ENCODE assay signal across 9 cellular contexts in genomic region chr1:61080408-61081134, GRCh38. TPM values are rescaled to one million over a fixed set of nuclear protein-coding genes. Genes with fewer than 3 reads are reported as not detected.
A peak's percentile ranks its signal among the peaks of the same experiment; 100 is the strongest.
DNase-seq lines count a peak whose midpoint lies in the region; FAIRE-seq and TF ChIP-seq lines count a peak whose summit lies in the region.
"Had no signal": no experiment of that assay in that cellular context is flagged by ENCODE, and none has a peak within 500 bp of the region (broad histone marks: within the 10 kb centered on the region; RNA-seq: fewer than 3 reads in every experiment).

No MANE protein-coding gene starts in this region.

- H3K4me1 ChIP-seq in A673 (ENCODE audit: insufficient read depth, low read length, poor library complexity, severe bottlenecking) (peaks cover 42% of the 10 kb centered on the region), mammary epithelial cell (ENCODE audit: insufficient read depth, low read length) (peaks cover 43% of the 10 kb centered on the region), mucosa of stomach (ENCODE audit: control insufficient read depth, insufficient read depth, low read length) (peaks cover 37% of the 10 kb centered on the region)

- intact Hi-C loops in A673 (cut with micrococcal nuclease; ENCODE audit: unreplicated experiment) = loop anchor here (2.0 to 5.0 kb wide), 2 partner anchors 52 to 372 kb away; no protein-coding TSS in a partner anchor
- intact Hi-C loops in mammary epithelial cell (cut with micrococcal nuclease) = no loop called here

- BruUV-seq in A673 (replicated peaks; lab: Mats Ljungman, UMichigan) (no TSS peak), mammary epithelial cell (replicated peaks; lab: Mats Ljungman, UMichigan) (no TSS peak)

- no peaks in the 10 kb centered on the region for H4K20me1 ChIP-seq in mammary epithelial cell (ENCODE audit: insufficient read depth, low read length)

- 25% methylated on average over 7 of the region's 7 CpGs for WGBS in mammary epithelial cell (ENCODE audit: low coverage, missing lambda C conversion rate)

- POLR2A ChIA-PET in A673 (lab: Charles Lee; ENCODE audit: low non-redundant PET) = interaction anchor here (0.6 kb wide), 1 partner anchor 23 kb away, joined by 9 read pairs; no protein-coding TSS in a partner anchor

- dilution Hi-C loops in mammary epithelial cell (cut with HindIII; ENCODE audit: low sequenced_read_pairs) = no loop called here

- DNase-seq in A673 (ENCODE audit: low spot score) = peak; percentile 42
- DNase-seq in HT-29 (ENCODE audit: low spot score) = peak; percentile 26
- DNase-seq in mammary epithelial cell = no peak
- DNase-seq in HK-2 (ENCODE audit: unreplicated experiment) = no peak
- no peak for DNase-seq in NCI-H446 treated with DMSO at 0.1 percent for 48 hours (lab: John Stamatoyannopoulos, UW)
- DNase-seq in NK-92 treated with Interleukin-12 subunit alpha and Interleukin-12 subunit beta, amount 100 ng/mL, for 24 hours (lab: John Stamatoyannopoulos, UW) = no peak
- no peak for DNase-seq in HTR-8/SVneo (ENCODE audit: insufficient read length, low spot score)
- DNase-seq: NCI-H187 treated with DMSO at 0.1 percent for 48 hours had no signal

- H3K27ac ChIP-seq in A673 (ENCODE audit: low read depth, low read length, poor library complexity, severe bottlenecking) (peak overlapping the region; percentile 87), mammary epithelial cell (ENCODE audit: insufficient read depth, low read depth, low read length) (peak overlapping the region; percentile 29)

- H3K9me3 ChIP-seq in A673 (ENCODE audit: low read depth, low read length, poor library complexity, severe bottlenecking) (no peaks in the 10 kb centered on the region), mammary epithelial cell (replicated peaks; ENCODE audit: insufficient read depth, low read length) (no peaks in the 10 kb centered on the region), mucosa of stomach (ENCODE audit: control insufficient read depth, low read length) (no peaks in the 10 kb centered on the region)

- no peaks in the 10 kb centered on the region for H3K27me3 ChIP-seq in A673 (replicated peaks; ENCODE audit: insufficient read depth, low read depth, low read length, poor library complexity)
- no peaks in the 10 kb centered on the region for H3K27me3 ChIP-seq in mammary epithelial cell (ENCODE audit: insufficient read depth, low read length)
- H3K27me3 ChIP-seq in mucosa of stomach (ENCODE audit: control insufficient read depth, insufficient read depth, low read length) = no peaks in the 10 kb centered on the region

- CTCF ChIA-PET in A673 (lab: Charles Lee) = interaction anchor here (0.8 kb wide), 1 partner anchor 29 kb away, joined by 3 read pairs; no protein-coding TSS in a partner anchor
- CTCF ChIA-PET in mammary epithelial cell (lab: Charles Lee; ENCODE audit: low non-redundant PET) = interaction anchor here (0.7 kb wide), 2 partner anchors 91 to 438 kb away, joined by 3 to 5 read pairs; no protein-coding TSS in a partner anchor

- in situ Hi-C loops in mammary epithelial cell (cut with MboI; ENCODE audit: low sequenced_read_pairs in 2 of 2) = loop anchor here in 1 of 2 donors (10.0 kb wide), 1 partner anchor 254 kb away; no protein-coding TSS in a partner anchor

- H3K4me2 ChIP-seq in mammary epithelial cell (ENCODE audit: insufficient read depth, low read depth, low read length) = peak overlapping the region; percentile 79

- TF ChIP-seq CTCF in A673 (conservative IDR thresholded peaks at IDR 0.05; ENCODE audit: low read depth, low read length) (no peak), mammary epithelial cell (conservative IDR thresholded peaks at IDR 0.05 in 1 of 2, IDR thresholded peaks at IDR 0.05 in 1 of 2; ENCODE audit: extremely low read depth in 1 of 2, insufficient read depth in 1 of 2, low read depth in 1 of 2, low read length in 2 of 2) (no peak)

- no peaks in the 10 kb centered on the region for H3K36me3 ChIP-seq in A673 (ENCODE audit: insufficient read depth, low read length, poor library complexity, severe bottlenecking)
- H3K36me3 ChIP-seq in mammary epithelial cell (ENCODE audit: insufficient read depth, low read length) = no peaks in the 10 kb centered on the region
- H3K36me3 ChIP-seq in mucosa of stomach (ENCODE audit: control insufficient read depth, insufficient read depth, low read length) = no peaks in the 10 kb centered on the region

- peak overlapping the region; percentile 56 for H3K9ac ChIP-seq in mammary epithelial cell (ENCODE audit: insufficient read depth, low read length)
- H3K9ac ChIP-seq in mucosa of stomach (ENCODE audit: low read length) = peak overlapping the region; percentile 56

- H3K4me3 ChIP-seq in A673 (ENCODE audit: low read depth, low read length, poor library complexity, severe bottlenecking) (peak overlapping the region; percentile 78), mammary epithelial cell (replicated peaks in 1 of 3; ENCODE audit: insufficient read depth in 1 of 3, low read depth in 2 of 3, low read length in 3 of 3) (peak overlapping the region in 2 of 3 experiments; percentile 9 to 33), mucosa of stomach (ENCODE audit: low read length) (peak overlapping the region; percentile 23)

- peak overlapping the region; percentile 77 for H2AFZ ChIP-seq in mammary epithelial cell (ENCODE audit: low read depth, low read length)

- no peak for FAIRE-seq in HTR-8/SVneo (lab: Jason Lieb, UNC)

- peaks cover 30% of the 10 kb centered on the region for H3K79me2 ChIP-seq in mammary epithelial cell (ENCODE audit: insufficient read depth, low read length)

RNA-seq across cellular contexts. Expression of gene NFIA, which starts 1.8 kb away (rescaled TPM):
- total RNA-seq in A673 (2021) (65.4 and 67.1 TPM in 2 replicates), mammary epithelial cell (10 to 100 TPM in 1 of 2 donors, 1 to 10 TPM in 1; 8.7 to 33.2 TPM)
- 12.3 and 15.9 TPM in 2 replicates for total RNA-seq in HT-29 (2014; rRNA removed; shearing (Covaris generic))
- polyA plus RNA-seq in mammary epithelial cell = 27.8 TPM
- polyA minus RNA-seq in mammary epithelial cell = 49.5 TPM

Comparison
In these comparisons a context has a peak if more than half of its experiments do, and no peak if none do; other contexts are left out.
1. DNase-seq: peak in A673 (single experiment) and HT-29 (single experiment); none in mammary epithelial cell (single experiment), HK-2 (single experiment), NCI-H446 treated with DMSO at 0.1 percent for 48 hours (single experiment), NK-92 treated with Interleukin-12 subunit alpha and Interleukin-12 subunit beta, amount 100 ng/mL, for 24 hours (single experiment) and HTR-8/SVneo (single experiment).
2. H3K4me3 ChIP-seq: peak in every context shown above with its lines; median percentile 78 in A673; 23 in mucosa of stomach; 21 in mammary epithelial cell.